33 cellular contexts compared by ENCODE assay signal in genomic region chr9:86326536-86326935, GRCh38.
"Had no signal": no experiment of that assay in that cellular context is flagged by ENCODE, and none has a peak within 500 bp of the region (broad histone marks: within the 10 kb centered on the region; RNA-seq: fewer than 3 reads in every experiment).

No MANE protein-coding gene starts in this region.

- H3K4me1 ChIP-seq: pancreas, psoas muscle, testis, transverse colon had no signal

- H3K9me3 ChIP-seq: esophagus squamous epithelium, pancreas, psoas muscle, stomach, testis, transverse colon had no signal

- H3K27me3 Mint-ChIP-seq: activated CD4-positive, alpha-beta memory T cell treated with anti-CD3 and anti-CD28 coated beads, Interleukin-2, amount 10 ng/mL, durations not matched to agents 7 days and 5 days; activated CD4-positive, alpha-beta T cell treated with anti-CD3 and anti-CD28 coated beads, Interleukin-2, amount 10 ng/mL, durations not matched to agents 7 days and 5 days; central memory CD8-positive, alpha-beta T cell; naive thymus-derived CD4-positive, alpha-beta T cell; stimulated activated naive B cell treated with anti-CD40 and anti-IgM and Interleukin-4, amounts not matched to agents 10 μg/mL and 1 μg/mL and 100 μg/mL, for 72 hours had no signal

- H3K9me3 Mint-ChIP-seq: activated CD4-positive, alpha-beta memory T cell treated with anti-CD3 and anti-CD28 coated beads, Interleukin-2, amount 10 ng/mL, durations not matched to agents 7 days and 5 days; activated CD4-positive, alpha-beta T cell treated with anti-CD3 and anti-CD28 coated beads, Interleukin-2, amount 10 ng/mL, durations not matched to agents 7 days and 5 days; central memory CD8-positive, alpha-beta T cell; mesothelial cell of epicardium; naive thymus-derived CD4-positive, alpha-beta T cell; stimulated activated naive B cell treated with anti-CD40 and anti-IgM and Interleukin-4, amounts not matched to agents 10 μg/mL and 1 μg/mL and 100 μg/mL, for 72 hours; T-helper 1 cell treated with Interleukin-12 subunit alpha and Interleukin-12 subunit beta and Interleukin-4 antibody, amounts not matched to agents 30 μg/mL and 1 μg/mL, for 36 hours had no signal

- H3K4me3 ChIP-seq: esophagus squamous epithelium, pancreas, psoas muscle, smooth muscle cell, stomach, testis, transverse colon had no signal

- H3K27me3 ChIP-seq: esophagus squamous epithelium, pancreas, stomach, testis, transverse colon had no signal

- H3K4me3 Mint-ChIP-seq: activated CD4-positive, alpha-beta memory T cell treated with anti-CD3 and anti-CD28 coated beads, Interleukin-2, amount 10 ng/mL, durations not matched to agents 7 days and 5 days; activated CD4-positive, alpha-beta T cell treated with anti-CD3 and anti-CD28 coated beads, Interleukin-2, amount 10 ng/mL, durations not matched to agents 7 days and 5 days; central memory CD8-positive, alpha-beta T cell; mesothelial cell of epicardium; naive thymus-derived CD4-positive, alpha-beta T cell; stimulated activated naive B cell treated with anti-CD40 and anti-IgM and Interleukin-4, amounts not matched to agents 10 μg/mL and 1 μg/mL and 100 μg/mL, for 72 hours; T-helper 1 cell treated with Interleukin-12 subunit alpha and Interleukin-12 subunit beta and Interleukin-4 antibody, amounts not matched to agents 30 μg/mL and 1 μg/mL, for 36 hours had no signal

- H3K27ac ChIP-seq: epithelial cell of prostate, pancreas, psoas muscle, stomach, testis, transverse colon, VCaP had no signal

- FAIRE-seq: bronchial epithelial cell, colon, endometrium, pancreas, TTC549 had no signal

- H3K27ac Mint-ChIP-seq: activated CD4-positive, alpha-beta memory T cell treated with anti-CD3 and anti-CD28 coated beads, Interleukin-2, amount 10 ng/mL, durations not matched to agents 7 days and 5 days; mesothelial cell of epicardium; stimulated activated naive B cell treated with anti-CD40 and anti-IgM and Interleukin-4, amounts not matched to agents 10 μg/mL and 1 μg/mL and 100 μg/mL, for 72 hours; T-helper 1 cell treated with Interleukin-12 subunit alpha and Interleukin-12 subunit beta and Interleukin-4 antibody, amounts not matched to agents 30 μg/mL and 1 μg/mL, for 36 hours had no signal

- H3K4me1 Mint-ChIP-seq: mesothelial cell of epicardium had no signal

- H3K4me2 ChIP-seq: smooth muscle cell had no signal

- DNase-seq: activated CD4-positive, alpha-beta memory T cell treated with anti-CD3 and anti-CD28 coated beads, Interleukin-2, amount 10 ng/mL, durations not matched to agents 7 days and 5 days; activated CD4-positive, alpha-beta T cell treated with anti-CD3 and anti-CD28 coated beads, Interleukin-2, amount 10 ng/mL, durations not matched to agents 7 days and 5 days; activated gamma-delta T cell treated with Interleukin-2 at 50 U/mL for 16 hours; activated naive CD4-positive, alpha-beta T cell treated with anti-CD3 and anti-CD28 coated beads, Interleukin-2, amount 50 U/mL, for 16 hours; dermis blood vessel endothelial cell; effector CD8-positive, alpha-beta T cell; esophagus squamous epithelium; foreskin melanocyte; glutamatergic neuron; islet precursor cell; left cardiac atrium; left ventricle myocardium superior; naive thymus-derived CD4-positive, alpha-beta T cell; pancreas; psoas muscle; stimulated activated CD4-positive, alpha-beta T cell treated with anti-CD3 and anti-CD28 coated beads, Interleukin-1b, Interleukin-23, amount 100 ng/mL, for 48 hours; stimulated activated CD4-positive, alpha-beta T cell treated with anti-CD3 and anti-CD28 coated beads, Interleukin-4, amount 100 ng/mL, for 4 hours; stimulated activated CD8-positive, alpha-beta memory T cell treated with anti-CD3 and anti-CD28 coated beads, Interleukin-4, amount 100 ng/mL, for 48 hours; stimulated activated naive B cell treated with anti-CD40 and anti-IgM and Interleukin-4, amounts not matched to agents 10 μg/mL and 1 μg/mL and 100 μg/mL, for 72 hours; stomach; T-helper 9 cell; testis; transverse colon had no signal
